Comparison of ENCODE assay signal across 1 cellular context in the genomic region with DNA sequence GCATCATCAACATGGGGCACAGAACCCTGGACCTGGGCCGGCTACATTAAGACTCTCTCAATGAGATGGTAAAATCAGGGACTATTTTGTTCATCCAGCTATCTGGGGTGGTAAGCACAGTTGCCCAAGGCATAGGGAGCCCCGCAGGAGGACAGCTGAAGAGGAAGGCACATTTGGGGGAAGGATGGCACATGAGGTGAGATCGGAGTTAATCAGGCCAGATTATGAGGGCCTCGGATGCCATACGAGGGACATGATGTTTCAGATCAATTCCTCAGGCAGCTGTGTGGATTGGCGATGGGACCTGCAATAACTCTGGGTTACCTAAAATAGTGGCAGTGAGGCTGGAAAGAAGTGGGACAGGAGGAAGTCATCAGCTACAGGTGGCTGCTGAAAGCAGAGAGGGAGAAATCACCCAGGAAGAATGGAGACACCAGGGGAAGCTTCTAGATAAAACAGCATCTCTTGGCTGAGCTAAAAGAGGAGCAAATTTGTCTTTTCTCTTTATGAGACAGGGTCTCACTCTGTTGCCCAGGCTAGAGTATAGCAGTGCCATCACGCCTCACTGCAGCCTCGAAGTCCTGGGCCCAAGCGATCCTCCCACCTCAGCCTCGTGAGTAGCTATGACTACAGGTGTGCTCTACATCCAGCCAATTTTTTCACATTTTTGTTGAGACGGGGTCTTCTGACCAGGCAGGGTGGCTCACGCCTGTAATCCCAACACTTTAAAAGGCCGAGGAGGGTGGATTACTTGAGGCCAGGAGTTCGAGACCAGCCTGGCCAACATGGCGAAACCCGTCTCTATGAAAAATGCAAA.
TF ChIP-seq lines count a peak whose summit lies in the region.

No MANE protein-coding gene starts in this region.

TF ChIP-seq in SK-N-SH, 30 proteins besides CTCF, POLR2A, EP300 and RAD21:
- TF ChIP-seq, protein P1, sequence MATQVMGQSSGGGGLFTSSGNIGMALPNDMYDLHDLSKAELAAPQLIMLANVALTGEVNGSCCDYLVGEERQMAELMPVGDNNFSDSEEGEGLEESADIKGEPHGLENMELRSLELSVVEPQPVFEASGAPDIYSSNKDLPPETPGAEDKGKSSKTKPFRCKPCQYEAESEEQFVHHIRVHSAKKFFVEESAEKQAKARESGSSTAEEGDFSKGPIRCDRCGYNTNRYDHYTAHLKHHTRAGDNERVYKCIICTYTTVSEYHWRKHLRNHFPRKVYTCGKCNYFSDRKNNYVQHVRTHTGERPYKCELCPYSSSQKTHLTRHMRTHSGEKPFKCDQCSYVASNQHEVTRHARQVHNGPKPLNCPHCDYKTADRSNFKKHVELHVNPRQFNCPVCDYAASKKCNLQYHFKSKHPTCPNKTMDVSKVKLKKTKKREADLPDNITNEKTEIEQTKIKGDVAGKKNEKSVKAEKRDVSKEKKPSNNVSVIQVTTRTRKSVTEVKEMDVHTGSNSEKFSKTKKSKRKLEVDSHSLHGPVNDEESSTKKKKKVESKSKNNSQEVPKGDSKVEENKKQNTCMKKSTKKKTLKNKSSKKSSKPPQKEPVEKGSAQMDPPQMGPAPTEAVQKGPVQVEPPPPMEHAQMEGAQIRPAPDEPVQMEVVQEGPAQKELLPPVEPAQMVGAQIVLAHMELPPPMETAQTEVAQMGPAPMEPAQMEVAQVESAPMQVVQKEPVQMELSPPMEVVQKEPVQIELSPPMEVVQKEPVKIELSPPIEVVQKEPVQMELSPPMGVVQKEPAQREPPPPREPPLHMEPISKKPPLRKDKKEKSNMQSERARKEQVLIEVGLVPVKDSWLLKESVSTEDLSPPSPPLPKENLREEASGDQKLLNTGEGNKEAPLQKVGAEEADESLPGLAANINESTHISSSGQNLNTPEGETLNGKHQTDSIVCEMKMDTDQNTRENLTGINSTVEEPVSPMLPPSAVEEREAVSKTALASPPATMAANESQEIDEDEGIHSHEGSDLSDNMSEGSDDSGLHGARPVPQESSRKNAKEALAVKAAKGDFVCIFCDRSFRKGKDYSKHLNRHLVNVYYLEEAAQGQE (IDR thresholded peaks at IDR 0.05; ENCODE audit: low read depth, low read length) = no peak
- TF ChIP-seq TCF12 (IDR thresholded peaks at IDR 0.05) (no peak), TEAD4 (IDR thresholded peaks at IDR 0.05; ENCODE audit: borderline replicate concordance, insufficient read depth) (no peak), POLR2AphosphoS5 (IDR thresholded peaks at IDR 0.05; ENCODE audit: low read depth, low read length) (no peak), MXI1 (IDR thresholded peaks at IDR 0.05; ENCODE audit: low read depth, low read length) (no peak), FOXM1 (IDR thresholded peaks at IDR 0.05; ENCODE audit: low read depth) (no peak), RCOR1 (IDR thresholded peaks at IDR 0.05; ENCODE audit: low read length) (no peak), GATA2 (CRISPR knock-in tag; IDR thresholded peaks at IDR 0.05) (no peak)
- TF ChIP-seq, protein P2, sequence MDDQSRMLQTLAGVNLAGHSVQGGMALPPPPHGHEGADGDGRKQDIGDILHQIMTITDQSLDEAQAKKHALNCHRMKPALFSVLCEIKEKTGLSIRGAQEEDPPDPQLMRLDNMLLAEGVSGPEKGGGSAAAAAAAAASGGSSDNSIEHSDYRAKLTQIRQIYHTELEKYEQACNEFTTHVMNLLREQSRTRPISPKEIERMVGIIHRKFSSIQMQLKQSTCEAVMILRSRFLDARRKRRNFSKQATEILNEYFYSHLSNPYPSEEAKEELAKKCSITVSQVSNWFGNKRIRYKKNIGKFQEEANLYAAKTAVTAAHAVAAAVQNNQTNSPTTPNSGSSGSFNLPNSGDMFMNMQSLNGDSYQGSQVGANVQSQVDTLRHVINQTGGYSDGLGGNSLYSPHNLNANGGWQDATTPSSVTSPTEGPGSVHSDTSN (IDR thresholded peaks at IDR 0.05) = no peak
TF ChIP-seq in SK-N-SH: peak in this region for 0.
